1 cellular context compared by ENCODE assay signal in genomic region chr21:32803651-32804050, GRCh38.
A peak's percentile ranks its signal among the peaks of the same experiment; 100 is the strongest.
TF ChIP-seq lines count a peak whose summit lies in the region.

No MANE protein-coding gene starts in this region.

TF ChIP-seq in GM12878, 131 proteins besides CTCF, POLR2A, EP300 and RAD21 (continued from another document):
- TF ChIP-seq RUNX3 (IDR thresholded peaks at IDR 0.05; ENCODE audit: low read length) (peak; percentile 29; the same call in 1 of the 2 replicates), SPI1 (IDR thresholded peaks at IDR 0.05; ENCODE audit: borderline replicate concordance, insufficient read depth, low read depth, low read length) (peak; percentile 21; the same call in 1 of the 2 replicates)
TF ChIP-seq in GM12878: peak in this region for 2.
